In genomic region chr3:45599424-45599886, GRCh38 we compare ENCODE assay signal across 1 cellular context.
TF ChIP-seq lines count a peak whose summit lies in the region.

No MANE protein-coding gene starts in this region.

TF ChIP-seq in WTC11, 78 proteins besides CTCF, POLR2A, EP300 and RAD21 (continued from another document):
- TF ChIP-seq, protein P1, sequence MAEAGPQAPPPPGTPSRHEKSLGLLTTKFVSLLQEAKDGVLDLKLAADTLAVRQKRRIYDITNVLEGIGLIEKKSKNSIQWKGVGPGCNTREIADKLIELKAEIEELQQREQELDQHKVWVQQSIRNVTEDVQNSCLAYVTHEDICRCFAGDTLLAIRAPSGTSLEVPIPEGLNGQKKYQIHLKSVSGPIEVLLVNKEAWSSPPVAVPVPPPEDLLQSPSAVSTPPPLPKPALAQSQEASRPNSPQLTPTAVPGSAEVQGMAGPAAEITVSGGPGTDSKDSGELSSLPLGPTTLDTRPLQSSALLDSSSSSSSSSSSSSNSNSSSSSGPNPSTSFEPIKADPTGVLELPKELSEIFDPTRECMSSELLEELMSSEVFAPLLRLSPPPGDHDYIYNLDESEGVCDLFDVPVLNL (CRISPR knock-in tag; IDR thresholded peaks at IDR 0.05; ENCODE audit: borderline replicate concordance, low read depth), result no peak
- TF ChIP-seq JAZF1 (CRISPR knock-in tag; IDR thresholded peaks at IDR 0.05), result no peak
- no peak for TF ChIP-seq ZNF281 (CRISPR knock-in tag; IDR thresholded peaks at IDR 0.05)
- no peak for TF ChIP-seq TCF7 (CRISPR knock-in tag; IDR thresholded peaks at IDR 0.05; ENCODE audit: low read depth)
- no peak for TF ChIP-seq CBFB (CRISPR knock-in tag; IDR thresholded peaks at IDR 0.05; ENCODE audit: low read depth)
- no peak for TF ChIP-seq GRHL2 (CRISPR knock-in tag; IDR thresholded peaks at IDR 0.05; ENCODE audit: insufficient replicate concordance, severe bottlenecking)
- no peak for TF ChIP-seq NFYB (CRISPR knock-in tag; conservative IDR thresholded peaks at IDR 0.05; ENCODE audit: low read depth)
- TF ChIP-seq SMAD4 (CRISPR knock-in tag; IDR thresholded peaks at IDR 0.05), result no peak
- no peak for TF ChIP-seq ZNF219 (CRISPR knock-in tag; IDR thresholded peaks at IDR 0.05; ENCODE audit: borderline replicate concordance)
- TF ChIP-seq MYBL2 (CRISPR knock-in tag; IDR thresholded peaks at IDR 0.05), result no peak
- TF ChIP-seq ZNF512 (CRISPR knock-in tag; IDR thresholded peaks at IDR 0.05; ENCODE audit: borderline replicate concordance), result no peak
- TF ChIP-seq, protein P2, sequence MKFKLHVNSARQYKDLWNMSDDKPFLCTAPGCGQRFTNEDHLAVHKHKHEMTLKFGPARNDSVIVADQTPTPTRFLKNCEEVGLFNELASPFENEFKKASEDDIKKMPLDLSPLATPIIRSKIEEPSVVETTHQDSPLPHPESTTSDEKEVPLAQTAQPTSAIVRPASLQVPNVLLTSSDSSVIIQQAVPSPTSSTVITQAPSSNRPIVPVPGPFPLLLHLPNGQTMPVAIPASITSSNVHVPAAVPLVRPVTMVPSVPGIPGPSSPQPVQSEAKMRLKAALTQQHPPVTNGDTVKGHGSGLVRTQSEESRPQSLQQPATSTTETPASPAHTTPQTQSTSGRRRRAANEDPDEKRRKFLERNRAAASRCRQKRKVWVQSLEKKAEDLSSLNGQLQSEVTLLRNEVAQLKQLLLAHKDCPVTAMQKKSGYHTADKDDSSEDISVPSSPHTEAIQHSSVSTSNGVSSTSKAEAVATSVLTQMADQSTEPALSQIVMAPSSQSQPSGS (CRISPR knock-in tag; IDR thresholded peaks at IDR 0.05; ENCODE audit: borderline replicate concordance, low read depth), result no peak
- TF ChIP-seq ATF1 (CRISPR knock-in tag; IDR thresholded peaks at IDR 0.05), result no peak
- TF ChIP-seq NFE2L1 (CRISPR knock-in tag; IDR thresholded peaks at IDR 0.05), result no peak
- no peak for TF ChIP-seq CREM (CRISPR knock-in tag; IDR thresholded peaks at IDR 0.05)
- no peak for TF ChIP-seq KAT7 (CRISPR knock-in tag; IDR thresholded peaks at IDR 0.05; ENCODE audit: borderline replicate concordance)
